ENCODE assay signal across 28 cellular contexts in the genomic region with DNA sequence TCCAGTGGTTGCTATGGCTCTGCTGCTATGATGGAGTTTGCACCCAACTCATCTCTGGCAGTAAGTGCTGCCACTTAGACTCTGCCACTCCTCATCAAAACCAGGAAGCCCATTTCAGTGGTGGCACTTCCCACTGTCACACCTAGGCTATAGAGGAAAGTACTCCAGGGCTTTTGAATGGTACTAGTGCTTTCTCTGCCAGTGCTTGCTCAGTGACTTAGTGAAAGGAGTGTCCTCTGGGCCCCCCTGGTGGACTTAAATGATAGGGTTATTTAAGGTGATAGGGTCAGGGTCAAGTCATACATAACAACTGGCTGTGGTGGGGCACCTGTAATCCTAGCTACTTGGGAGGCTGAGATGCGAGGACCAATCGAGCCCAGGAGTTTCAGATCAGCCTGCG. TPM values are rescaled to one million over a fixed set of nuclear protein-coding genes. Genes with fewer than 3 reads are reported as not detected.
A peak's percentile ranks its signal among the peaks of the same experiment; 100 is the strongest.
DNase-seq lines count a peak whose midpoint lies in the region; ATAC-seq and TF ChIP-seq lines count a peak whose summit lies in the region.
"Had no signal": no experiment of that assay in that cellular context is flagged by ENCODE, and none has a peak within 500 bp of the region (broad histone marks: within the 10 kb centered on the region; RNA-seq: fewer than 3 reads in every experiment).

No MANE protein-coding gene starts in this region.

- DNase-seq in activated CD4-positive, alpha-beta T cell treated with anti-CD3 and anti-CD28 coated beads for 36 hours: peak; percentile 10
- DNase-seq in activated CD4-positive, alpha-beta T cell treated with anti-CD3 and anti-CD28 coated beads for 48 hours: no peak
- DNase-seq in GM12865 (ENCODE audit: low read depth) (peak; percentile 10), cardiac fibroblast (ENCODE audit: low read depth in 2 of 2) (no peak), left lung (no peak), germinal center (ENCODE audit: low spot score) (no peak), ACHN (no peak)
- DNase-seq: activated T-cell treated with anti-CD3 and anti-CD28 coated beads, Interleukin-2, amount 50 U/mL, for 72 hours; cerebellar nuclear complex; effector CD4-positive, alpha-beta T cell; GDM1; KG1; kidney; NCI-H526 treated with DMSO at 0.1 percent for 48 hours; SHP77 treated with DMSO at 0.1 percent for 48 hours; SW 1271 had no signal

- H3K9me3 Mint-ChIP-seq in activated CD4-positive, alpha-beta T cell treated with anti-CD3 and anti-CD28 coated beads for 36 hours (ENCODE audit: low read depth): no peaks in the 10 kb centered on the region
- H3K9me3 Mint-ChIP-seq: activated T-cell treated with anti-CD3 and anti-CD28 coated beads, Interleukin-2, amount 50 U/mL, for 72 hours had no signal

- intact Hi-C loops in activated CD4-positive, alpha-beta T cell treated with anti-CD3 and anti-CD28 coated beads for 36 hours (cut with DNase I, micrococcal nuclease): no loop called here
- intact Hi-C loops in left lung (cut with DNase I): no loop called here

- H3K27me3 Mint-ChIP-seq in activated CD4-positive, alpha-beta T cell treated with anti-CD3 and anti-CD28 coated beads for 36 hours: no peaks in the 10 kb centered on the region
- H3K27me3 Mint-ChIP-seq: activated naive CD8-positive, alpha-beta T cell; B cell had no signal

- POLR2A ChIA-PET in activated CD4-positive, alpha-beta T cell treated with anti-CD3 and anti-CD28 coated beads for 36 hours (lab: Charles Lee): no interaction called here

- no peak overlapping the region for H3K27ac Mint-ChIP-seq in activated CD4-positive, alpha-beta T cell treated with anti-CD3 and anti-CD28 coated beads for 36 hours
- H3K27ac Mint-ChIP-seq: activated naive CD8-positive, alpha-beta T cell; activated T-cell treated with anti-CD3 and anti-CD28 coated beads, Interleukin-2, amount 50 U/mL, for 72 hours; B cell had no signal

- CTCF ChIA-PET in activated CD4-positive, alpha-beta T cell treated with anti-CD3 and anti-CD28 coated beads for 36 hours (lab: Charles Lee): no interaction called here

- no peak overlapping the region for H3K4me3 Mint-ChIP-seq in activated CD4-positive, alpha-beta T cell treated with anti-CD3 and anti-CD28 coated beads for 36 hours
- H3K4me3 Mint-ChIP-seq: activated naive CD8-positive, alpha-beta T cell; activated T-cell treated with anti-CD3 and anti-CD28 coated beads, Interleukin-2, amount 50 U/mL, for 72 hours; B cell; naive thymus-derived CD4-positive, alpha-beta T cell had no signal

- H3K36me3 Mint-ChIP-seq in activated CD4-positive, alpha-beta T cell treated with anti-CD3 and anti-CD28 coated beads for 36 hours (ENCODE audit: low read depth): peaks cover 11% of the 10 kb centered on the region

- no peak overlapping the region for H3K27ac ChIP-seq in left lung
- H3K27ac ChIP-seq: ascending aorta, esophagus muscularis mucosa had no signal

- no peak overlapping the region for H3K4me3 ChIP-seq in GM12865 (ENCODE audit: low read depth, low read length)
- no peak overlapping the region for H3K4me3 ChIP-seq in cardiac fibroblast (replicated peaks in 1 of 2; ENCODE audit: low read depth in 2 of 2, low read length in 2 of 2)
- no peak overlapping the region for H3K4me3 ChIP-seq in left lung
- H3K4me3 ChIP-seq: ascending aorta, esophagus muscularis mucosa had no signal

- no peak for TF ChIP-seq CTCF in GM12865 (IDR thresholded peaks at IDR 0.05; ENCODE audit: insufficient read depth, low read depth, low read length, missing control alignments)
- TF ChIP-seq CTCF in cardiac fibroblast (IDR thresholded peaks at IDR 0.05; ENCODE audit: low read depth, low read length): peak; percentile 3
- no peak for TF ChIP-seq CTCF in left lung (IDR thresholded peaks at IDR 0.05)

- no peak for ATAC-seq in activated CD4-positive, alpha-beta T cell treated with anti-CD3 and anti-CD28 coated beads for 36 hours
- ATAC-seq in left lung (peak; percentile 62), GM18870 (IDR thresholded peaks at IDR 0.05; ENCODE audit: unreplicated experiment) (no peak)
- ATAC-seq: activated T-cell treated with anti-CD3 and anti-CD28 coated beads, Interleukin-2, amount 50 U/mL, for 72 hours; naive thymus-derived CD4-positive, alpha-beta T cell had no signal

- H3K4me1 Mint-ChIP-seq in activated CD4-positive, alpha-beta T cell treated with anti-CD3 and anti-CD28 coated beads for 36 hours: peaks cover 2% of the 10 kb centered on the region
- H3K4me1 Mint-ChIP-seq: B cell had no signal

- no peaks in the 10 kb centered on the region for H3K36me3 ChIP-seq in left lung

- H3K27me3 ChIP-seq in left lung: no peaks in the 10 kb centered on the region
- H3K27me3 ChIP-seq: ascending aorta, esophagus muscularis mucosa had no signal

- H3K9me3 ChIP-seq in left lung: no peaks in the 10 kb centered on the region
- H3K9me3 ChIP-seq: ascending aorta, esophagus muscularis mucosa had no signal

- no peaks in the 10 kb centered on the region for H3K4me1 ChIP-seq in left lung
- H3K4me1 ChIP-seq: ascending aorta had no signal

- in situ Hi-C loops in ACHN (cut with HindIII; ENCODE audit: low pct_ligation_motif_present, low pct_unique_long_range_greater_than_20kb, low sequenced_read_pairs): no loop called here

RNA-seq across cellular contexts. Expression of a gene that starts 22.8 kb away (rescaled TPM):
- 1 to 10 TPM; 2.1 to 2.2 TPM for total RNA-seq in activated CD4-positive, alpha-beta T cell treated with anti-CD3 and anti-CD28 coated beads for 36 hours
- 10 to 100 TPM; 11.4 to 15.3 TPM for total RNA-seq in left lung

RNA-seq across cellular contexts. Expression of a gene that starts 41.1 kb away (rescaled TPM):
- total RNA-seq in activated CD4-positive, alpha-beta T cell treated with anti-CD3 and anti-CD28 coated beads for 36 hours: under 1 TPM; 0.74 to 0.89 TPM
- not detected for total RNA-seq in left lung
- total RNA-seq: ascending aorta; B cell; HT1080; kidney; mesenteric fat pad; naive thymus-derived CD4-positive, alpha-beta T cell; omental fat pad had no signal

RNA-seq across cellular contexts. Expression of a gene that starts 48.6 kb away (rescaled TPM):
- total RNA-seq in activated CD4-positive, alpha-beta T cell treated with anti-CD3 and anti-CD28 coated beads for 36 hours: not detected
- 1 to 10 TPM in 1 of 2 donors, not detected in 1; 2.0 TPM for total RNA-seq in left lung
- total RNA-seq: activated T-cell treated with anti-CD3 and anti-CD28 coated beads, Interleukin-2, amount 50 U/mL, for 72 hours; ascending aorta; B cell; esophagus muscularis mucosa; frontal cortex; HT1080; kidney; mesenteric fat pad; naive thymus-derived CD4-positive, alpha-beta T cell; OCI-LY7; omental fat pad; urinary bladder had no signal

Comparison
In these comparisons a context has a peak if more than half of its experiments do, and no peak if none do; other contexts are left out.
1. DNase-seq: peak in activated CD4-positive, alpha-beta T cell treated with anti-CD3 and anti-CD28 coated beads for 36 hours (single experiment) and GM12865 (single experiment); none in activated CD4-positive, alpha-beta T cell treated with anti-CD3 and anti-CD28 coated beads for 48 hours (single experiment), cardiac fibroblast (0 of 2), left lung (0 of 2), germinal center (single experiment) and ACHN (single experiment).